ENCODE assay signal across 17 cellular contexts in genomic region chr12:114780746-114781399, GRCh38.
"Had no signal": no experiment of that assay in that cellular context is flagged by ENCODE, and none has a peak within 500 bp of the region (broad histone marks: within the 10 kb centered on the region; RNA-seq: fewer than 3 reads in every experiment).

No MANE protein-coding gene starts in this region.

- H3K36me3 ChIP-seq: esophagus muscularis mucosa had no signal

- DNase-seq: activated B cell treated with CpG ODN at 0.5 μM for 24 hours; activated CD4-positive, alpha-beta T cell treated with anti-CD3 and anti-CD28 coated beads for 48 hours; activated effector memory CD4-positive, alpha-beta T cell treated with anti-CD3 and anti-CD28 coated beads, Interleukin-2, amount 50 U/mL, for 16 hours; activated naive CD4-positive, alpha-beta T cell treated with anti-CD3 and anti-CD28 coated beads, Interleukin-2, amount 50 U/mL, for 16 hours; activated T-cell treated with anti-CD3 and anti-CD28 coated beads, Interleukin-2, amount 50 U/mL, for 72 hours; cerebellar nuclear complex; cortex of kidney; effector CD4-positive, alpha-beta T cell; occipital lobe; posterior cingulate gyrus; stimulated activated CD4-positive, alpha-beta T cell treated with anti-CD3 and anti-CD28 coated beads, Interleukin-12 subunit alpha, Interleukin-12 subunit beta, amount 100 ng/mL, for 4 hours; stimulated activated CD4-positive, alpha-beta T cell treated with anti-CD3 and anti-CD28 coated beads, Interleukin-1b, Interleukin-23, amount 100 ng/mL, for 48 hours; stimulated activated CD8-positive, alpha-beta memory T cell treated with anti-CD3 and anti-CD28 coated beads, Interleukin-4, amount 100 ng/mL, for 48 hours; stimulated activated naive CD4-positive, alpha-beta T cell had no signal

- H3K4me1 Mint-ChIP-seq: activated B cell treated with CpG ODN at 0.5 μM for 24 hours had no signal

- H3K4me3 ChIP-seq: esophagus muscularis mucosa had no signal

- H3K4me1 ChIP-seq: esophagus muscularis mucosa had no signal

- H3K27ac ChIP-seq: esophagus muscularis mucosa had no signal

- ATAC-seq: activated T-cell treated with anti-CD3 and anti-CD28 coated beads, Interleukin-2, amount 50 U/mL, for 72 hours had no signal

- H3K27ac Mint-ChIP-seq: activated B cell treated with CpG ODN at 0.5 μM for 24 hours; activated T-cell treated with anti-CD3 and anti-CD28 coated beads, Interleukin-2, amount 50 U/mL, for 72 hours; T-helper 2 cell treated with Interferon-gamma antibody and Interleukin-4, amounts not matched to agents 5 μg/mL and 100 μg/mL, for 36 hours had no signal

- H3K9me3 ChIP-seq: esophagus muscularis mucosa had no signal

- H3K9me3 Mint-ChIP-seq: activated B cell treated with CpG ODN at 0.5 μM for 24 hours, nephron had no signal

- H3K4me3 Mint-ChIP-seq: activated B cell treated with CpG ODN at 0.5 μM for 24 hours; activated T-cell treated with anti-CD3 and anti-CD28 coated beads, Interleukin-2, amount 50 U/mL, for 72 hours; nephron; T-helper 2 cell treated with Interferon-gamma antibody and Interleukin-4, amounts not matched to agents 5 μg/mL and 100 μg/mL, for 36 hours had no signal

- H3K27me3 Mint-ChIP-seq: activated B cell treated with CpG ODN at 0.5 μM for 24 hours had no signal
